ENCODE assay signal across 28 cellular contexts in the genomic region with DNA sequence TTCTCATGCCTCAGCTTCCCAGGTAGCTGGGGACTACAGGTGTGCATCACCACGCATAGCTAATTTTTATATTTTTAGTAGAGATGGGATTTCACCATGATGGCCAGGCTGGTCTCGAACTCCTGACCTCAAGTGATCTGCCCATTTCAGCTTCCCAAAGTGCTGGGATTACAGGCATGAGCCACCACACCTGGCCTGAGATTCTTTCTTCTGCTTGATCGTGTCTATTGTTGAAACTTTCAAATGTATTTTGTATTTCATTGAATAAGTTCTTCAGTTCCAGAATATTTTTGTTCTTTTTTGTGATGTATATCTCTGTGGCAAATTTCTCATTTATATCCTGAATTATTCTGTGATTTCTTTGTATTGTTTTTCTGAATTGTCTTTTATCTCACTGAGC.
"Had no signal": no experiment of that assay in that cellular context is flagged by ENCODE, and none has a peak within 500 bp of the region (broad histone marks: within the 10 kb centered on the region; RNA-seq: fewer than 3 reads in every experiment).

No MANE protein-coding gene starts in this region.

- H3K36me3 ChIP-seq: colonic mucosa, esophagus muscularis mucosa, esophagus squamous epithelium, gastrocnemius medialis, gastroesophageal sphincter, heart left ventricle, heart right ventricle had no signal

- H3K27me3 ChIP-seq: colonic mucosa, dorsolateral prefrontal cortex, esophagus muscularis mucosa, esophagus squamous epithelium, foreskin keratinocyte, gastrocnemius medialis, gastroesophageal sphincter, heart left ventricle, heart right ventricle had no signal

- ATAC-seq: effector memory CD8-positive, alpha-beta T cell; esophagus mucosa; foreskin keratinocyte; gastrocnemius medialis; gastroesophageal sphincter; heart left ventricle; heart right ventricle had no signal

- H3K4me3 ChIP-seq: colonic mucosa, coronary artery, dorsolateral prefrontal cortex, esophagus muscularis mucosa, esophagus squamous epithelium, gastrocnemius medialis, gastroesophageal sphincter, heart left ventricle, heart right ventricle had no signal

- FAIRE-seq: colon, endometrium, endothelial cell of umbilical vein, frontal cortex had no signal

- H3K27ac ChIP-seq: colonic mucosa, coronary artery, dorsolateral prefrontal cortex, epithelial cell of prostate, esophagus muscularis mucosa, esophagus squamous epithelium, foreskin keratinocyte, gastrocnemius medialis, gastroesophageal sphincter, heart left ventricle, heart right ventricle had no signal

- DNase-seq: colonic mucosa; cortex of kidney; dermis blood vessel endothelial cell; dorsolateral prefrontal cortex; effector CD4-positive, alpha-beta T cell; effector CD8-positive, alpha-beta T cell; effector memory CD4-positive, alpha-beta T cell; effector memory CD8-positive, alpha-beta T cell; endodermal cell; erythroblast; esophagus squamous epithelium; foreskin fibroblast; foreskin keratinocyte; foreskin melanocyte; gastrocnemius medialis; glutamatergic neuron; head of caudate nucleus; heart left ventricle; heart right ventricle had no signal

- H3K4me1 ChIP-seq: colonic mucosa, esophagus muscularis mucosa, esophagus squamous epithelium, gastrocnemius medialis, gastroesophageal sphincter, heart left ventricle, heart right ventricle had no signal

- H3K9me3 ChIP-seq: colonic mucosa, gastrocnemius medialis had no signal
